8 cellular contexts compared by ENCODE assay signal in the genomic region with DNA sequence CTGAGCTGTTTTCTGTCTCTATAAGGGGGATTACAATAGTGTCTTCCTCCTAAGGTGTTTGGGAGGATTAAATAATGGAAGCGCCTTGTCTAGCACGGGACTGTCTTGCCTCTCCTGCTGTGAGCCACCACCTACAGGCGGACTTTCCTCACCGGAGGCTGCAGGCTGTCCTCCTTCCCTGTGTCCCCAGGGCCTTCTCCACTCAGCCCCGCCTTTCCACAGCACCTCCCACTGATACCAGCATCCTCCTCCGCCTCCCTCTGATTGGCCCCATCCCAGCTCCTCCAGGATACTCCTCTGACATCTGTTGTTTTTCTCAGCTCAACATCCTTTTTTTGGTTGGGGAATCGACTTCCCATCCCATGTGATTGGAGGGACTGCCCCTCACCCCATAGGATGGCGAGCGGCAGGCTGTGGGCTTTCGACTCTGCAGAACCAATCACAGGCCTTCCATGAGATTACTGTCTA. TPM values are rescaled to one million over a fixed set of nuclear protein-coding genes. Genes with fewer than 3 reads are reported as not detected.
A peak's percentile ranks its signal among the peaks of the same experiment; 100 is the strongest.
DNase-seq lines count a peak whose midpoint lies in the region; ATAC-seq and TF ChIP-seq lines count a peak whose summit lies in the region.

No MANE protein-coding gene starts in this region.

- POLR2A ChIA-PET in RWPE1 (lab: Yijun Ruan, JAX; ENCODE audit: low non-redundant PET): interaction anchor here (1.1 to 1.2 kb wide), 3 partner anchors 18 to 41 kb away, joined by 3 to 4 read pairs (median 3); no protein-coding TSS in a partner anchor

- DNase-seq in NCI-H2081 (lab: John Stamatoyannopoulos, UW) (peak; percentile 70 to 72), NCI-H2081 treated with DMSO at 0.1 percent for 48 hours (lab: John Stamatoyannopoulos, UW) (no peak), RWPE1 (ENCODE audit: low spot score) (peak; percentile 90), amniotic stem cell (lab: John Stamatoyannopoulos, UW) (peak; percentile 7), cardiac muscle cell (ENCODE audit: low read depth in 1 of 2, low spot score in 1 of 2) (peak; percentile 44 to 87), osteoblast (ENCODE audit: insufficient read length, low spot score, missing footprints) (peak; percentile 94)

- 26% methylated on average over 10 of the region's 10 CpGs for WGBS in HUES64

- no peaks in the 10 kb centered on the region for H3K9me3 ChIP-seq in HUES64 (ENCODE audit: insufficient read depth, low read depth, low read length)
- no peaks in the 10 kb centered on the region for H3K9me3 ChIP-seq in cardiac muscle cell (ENCODE audit: low read depth)
- H3K9me3 ChIP-seq in osteoblast (ENCODE audit: low read depth, low read length): no peaks in the 10 kb centered on the region

- peak overlapping the region; percentile 60 for H2AFZ ChIP-seq in osteoblast (ENCODE audit: low read length)

- peaks cover 2% of the 10 kb centered on the region; the same call in 1 of the 2 replicates for H3K4me1 ChIP-seq in HUES64 (ENCODE audit: insufficient read depth, low read length)
- no peaks in the 10 kb centered on the region for H3K4me1 ChIP-seq in cardiac muscle cell (ENCODE audit: low read depth)
- H3K4me1 ChIP-seq in osteoblast (ENCODE audit: insufficient read depth, low read length): peaks cover 8% of the 10 kb centered on the region

- no peak overlapping the region for H3K9ac ChIP-seq in HUES64 (ENCODE audit: low read depth, low read length)

- no peaks in the 10 kb centered on the region for H3K79me2 ChIP-seq in osteoblast (ENCODE audit: insufficient read depth, low read length)

- H3K27me3 ChIP-seq in HUES64 (ENCODE audit: insufficient read depth, low read length) (no peaks in the 10 kb centered on the region), cardiac muscle cell (no peaks in the 10 kb centered on the region), osteoblast (ENCODE audit: insufficient read depth, low read length) (no peaks in the 10 kb centered on the region)

- H3K27ac ChIP-seq in HUES64 (ENCODE audit: low read depth, low read length): peak overlapping the region; percentile 56; the same call in 1 of the 2 replicates
- peak overlapping the region; percentile 82 for H3K27ac ChIP-seq in RWPE1
- no peak overlapping the region for H3K27ac ChIP-seq in cardiac muscle cell
- no peak overlapping the region for H3K27ac ChIP-seq in osteoblast (ENCODE audit: low read depth, low read length)

- no peak for TF ChIP-seq CTCF in RWPE1 (conservative IDR thresholded peaks at IDR 0.05; ENCODE audit: low read depth)
- TF ChIP-seq CTCF in cardiac muscle cell (IDR thresholded peaks at IDR 0.05; ENCODE audit: low read depth, low read length): no peak
- no peak for TF ChIP-seq CTCF in osteoblast (IDR thresholded peaks at IDR 0.05; ENCODE audit: extremely low read depth, low read depth, low read length)

- no peak for ATAC-seq in GM18519 (IDR thresholded peaks at IDR 0.05; ENCODE audit: low FRiP score, unreplicated experiment)

- CTCF ChIA-PET in RWPE1 (lab: Yijun Ruan, JAX): interaction anchor here (0.7 to 2.5 kb wide), 5 partner anchors 9 to 94 kb away, joined by 3 to 16 read pairs (median 3); a partner anchor contains a TSS

- peak overlapping the region; percentile 94 for H3K4me2 ChIP-seq in osteoblast (ENCODE audit: insufficient read depth, low read length)

- no peaks in the 10 kb centered on the region for H4K20me1 ChIP-seq in osteoblast (ENCODE audit: insufficient read depth, low read length)

- H3K36me3 ChIP-seq in HUES64 (ENCODE audit: insufficient read depth, low read length): peaks cover 14% of the 10 kb centered on the region
- no peaks in the 10 kb centered on the region for H3K36me3 ChIP-seq in cardiac muscle cell
- H3K36me3 ChIP-seq in osteoblast (ENCODE audit: insufficient read depth, low read length): no peaks in the 10 kb centered on the region

- H3K4me3 ChIP-seq in HUES64 (ENCODE audit: low read length): peak overlapping the region; percentile 78
- peak overlapping the region; percentile 42 for H3K4me3 ChIP-seq in cardiac muscle cell
- peak overlapping the region; percentile 78 for H3K4me3 ChIP-seq in osteoblast (ENCODE audit: insufficient read depth, low read length)

RNA-seq across cellular contexts. Expression of a gene that starts 0.9 kb away (rescaled TPM):
- 30.5 TPM for polyA plus RNA-seq in HUES64 (2013, experiment 1 of 2)
- polyA plus RNA-seq in HUES64 (2013, experiment 2 of 2): 30.2 TPM
- total RNA-seq in cardiac muscle cell: 58.7 and 87.1 TPM in 2 replicates
- polyA plus RNA-seq in cardiac muscle cell: 47.4 and 68.3 TPM in 2 replicates
- total RNA-seq in osteoblast: 32.7 and 35.1 TPM in 2 replicates

RNA-seq across cellular contexts. Expression of a gene that starts 22.5 kb away (rescaled TPM):
- polyA plus RNA-seq in HUES64 (2013, experiment 1 of 2): 8.8 TPM
- polyA plus RNA-seq in HUES64 (2013, experiment 2 of 2): 10.6 TPM
- total RNA-seq in cardiac muscle cell: 13.8 and 17.9 TPM in 2 replicates
- 13.4 and 13.5 TPM in 2 replicates for polyA plus RNA-seq in cardiac muscle cell
- total RNA-seq in osteoblast: 3.5 and 4.3 TPM in 2 replicates

RNA-seq across cellular contexts. Expression of a gene that starts 35.8 kb away (rescaled TPM):
- 1,037 TPM for polyA plus RNA-seq in HUES64 (2013, experiment 1 of 2)
- polyA plus RNA-seq in HUES64 (2013, experiment 2 of 2): 1,056 TPM
- 335 and 481 TPM in 2 replicates for total RNA-seq in cardiac muscle cell
- 227 and 262 TPM in 2 replicates for polyA plus RNA-seq in cardiac muscle cell
- total RNA-seq in osteoblast: 365 and 397 TPM in 2 replicates

RNA-seq across cellular contexts. Expression of a gene that starts 46.9 kb away (rescaled TPM):
- 11.3 TPM for polyA plus RNA-seq in HUES64 (2013, experiment 1 of 2)
- 13.4 TPM for polyA plus RNA-seq in HUES64 (2013, experiment 2 of 2)
- total RNA-seq in cardiac muscle cell (89.6 and 94.1 TPM in 2 replicates), osteoblast (26.4 and 27.1 TPM in 2 replicates)
- polyA plus RNA-seq in cardiac muscle cell: 74.1 and 84.7 TPM in 2 replicates

Comparison
In these comparisons a context has a peak if more than half of its experiments do, and no peak if none do; other contexts are left out.
1. H3K27ac ChIP-seq: peak in HUES64 (single experiment) and RWPE1 (single experiment); none in cardiac muscle cell (single experiment) and osteoblast (single experiment).
2. Peak in every context shown above with its lines, with median percentiles within 50 percentile points of each other: H3K4me3 ChIP-seq.